ENCODE assay signal across 1 cellular context in genomic region chr1:41484881-41485280, GRCh38.
A peak's percentile ranks its signal among the peaks of the same experiment; 100 is the strongest.
TF ChIP-seq lines count a peak whose summit lies in the region.

No MANE protein-coding gene starts in this region.

TF ChIP-seq in HEK293, 187 proteins besides CTCF, POLR2A, EP300 and RAD21 (continued from another document):
- TF ChIP-seq SP3 (tag by site-specific recombination; IDR thresholded peaks at IDR 0.05) = no peak
- TF ChIP-seq KLF9 (tag by site-specific recombination; IDR thresholded peaks at IDR 0.05; ENCODE audit: low read depth) = no peak
- TF ChIP-seq ZNF211 (tag by site-specific recombination; IDR thresholded peaks at IDR 0.05; ENCODE audit: low read depth) = no peak
- TF ChIP-seq ZBTB7A (tag by site-specific recombination; IDR thresholded peaks at IDR 0.05; ENCODE audit: low read depth) = no peak
- peak; percentile 53; the same call in 1 of the 2 replicates for TF ChIP-seq ZNF768 (tag by site-specific recombination; IDR thresholded peaks at IDR 0.05)
- no peak for TF ChIP-seq HOXC10 (CRISPR knock-in tag; IDR thresholded peaks at IDR 0.05)
